19 cellular contexts compared by ENCODE assay signal in the genomic region with DNA sequence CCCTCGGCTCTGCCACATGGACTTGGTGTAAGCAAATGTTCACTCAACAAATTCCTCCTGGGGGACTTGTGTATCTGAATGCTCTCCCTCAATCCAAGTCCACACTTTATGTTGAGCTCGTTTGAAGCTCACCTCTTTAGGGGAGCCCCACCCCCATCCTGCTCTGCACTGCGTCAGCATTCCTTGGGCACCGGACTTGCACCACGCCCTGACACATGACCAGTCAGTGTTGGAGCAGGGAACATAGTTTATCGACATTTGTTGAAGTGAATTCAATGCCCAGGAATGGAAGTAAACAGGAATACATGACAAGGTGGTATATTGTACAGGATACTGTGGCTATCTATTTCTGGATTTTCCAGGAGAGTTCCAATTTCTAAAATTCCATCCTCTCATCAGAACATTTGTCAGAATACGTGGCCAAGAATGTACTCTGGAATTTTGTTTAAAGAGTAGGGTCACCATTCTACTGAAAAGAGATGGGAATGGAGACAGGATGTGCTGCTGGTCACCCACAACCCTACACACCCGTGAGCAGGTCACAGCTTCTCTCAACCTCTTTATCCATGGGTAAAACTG. TPM values are rescaled to one million over a fixed set of nuclear protein-coding genes. Genes with fewer than 3 reads are reported as not detected.
DNase-seq lines count a peak whose midpoint lies in the region; ATAC-seq, FAIRE-seq and TF ChIP-seq lines count a peak whose summit lies in the region.
"Had no signal": no experiment of that assay in that cellular context is flagged by ENCODE, and none has a peak within 500 bp of the region (broad histone marks: within the 10 kb centered on the region; RNA-seq: fewer than 3 reads in every experiment).

No MANE protein-coding gene starts in this region.

- TF ChIP-seq CTCF in bronchial epithelial cell (IDR thresholded peaks at IDR 0.05; ENCODE audit: insufficient read depth, low read length, severe bottlenecking): no peak

- no peak overlapping the region for H3K4me3 ChIP-seq in bronchial epithelial cell (ENCODE audit: low read depth, low read length)
- H3K4me3 ChIP-seq in right cardiac atrium (ENCODE audit: low read length): peak overlapping the region; percentile 46
- peak overlapping the region; percentile 9 for H3K4me3 ChIP-seq in rectal smooth muscle tissue (ENCODE audit: low read length)
- H3K4me3 ChIP-seq: thoracic aorta had no signal

- H3K27me3 ChIP-seq in bronchial epithelial cell (ENCODE audit: control insufficient read depth, insufficient read depth, low read length): no peaks in the 10 kb centered on the region
- no peaks in the 10 kb centered on the region for H3K27me3 ChIP-seq in right cardiac atrium (ENCODE audit: control insufficient read depth, insufficient read depth)
- no peaks in the 10 kb centered on the region for H3K27me3 ChIP-seq in rectal smooth muscle tissue (ENCODE audit: control insufficient read depth, insufficient read depth, low read length)

- H3K27ac ChIP-seq in right cardiac atrium (ENCODE audit: low read length) (peak overlapping the region; percentile 9), rectal smooth muscle tissue (ENCODE audit: low read depth, low read length) (no peak overlapping the region)
- H3K27ac ChIP-seq: thoracic aorta had no signal

- no peaks in the 10 kb centered on the region for H3K9me3 ChIP-seq in right cardiac atrium (ENCODE audit: control insufficient read depth, low read length)
- H3K9me3 ChIP-seq: SK-N-SH, thoracic aorta had no signal

- WGBS in right cardiac atrium: 54% methylated on average over 8 of the region's 8 CpGs

- H3K4me1 ChIP-seq in right cardiac atrium (ENCODE audit: control insufficient read depth, insufficient read depth, low read length) (peaks cover 6% of the 10 kb centered on the region), rectal smooth muscle tissue (ENCODE audit: control insufficient read depth, insufficient read depth, low read length) (peaks cover 9% of the 10 kb centered on the region)

- peak; percentile 42 to 63 for ATAC-seq in right cardiac atrium
- ATAC-seq in GM18511 (IDR thresholded peaks at IDR 0.05; ENCODE audit: unreplicated experiment): no peak
- ATAC-seq in GM19351 (IDR thresholded peaks at IDR 0.05; ENCODE audit: unreplicated experiment): no peak

- FAIRE-seq in bronchial epithelial cell (lab: Jason Lieb, UNC): no peak

- H3K9ac ChIP-seq in rectal smooth muscle tissue (ENCODE audit: low read length): no peak overlapping the region
- H3K9ac ChIP-seq: SK-N-SH had no signal

- no peaks in the 10 kb centered on the region for H3K36me3 ChIP-seq in bronchial epithelial cell (ENCODE audit: control insufficient read depth, insufficient read depth, low read length)
- no peaks in the 10 kb centered on the region for H3K36me3 ChIP-seq in rectal smooth muscle tissue (ENCODE audit: control insufficient read depth, insufficient read depth, low read length)
- H3K36me3 ChIP-seq: thoracic aorta had no signal

- intact Hi-C loops in right cardiac atrium (cut with DNase I): loop anchor here in 2 of 4 donors (10.0 kb wide), 1 partner anchor 156 kb away; no protein-coding TSS in a partner anchor

- peak; percentile 27 for DNase-seq in AG20443 (ENCODE audit: low spot score)
- peak; percentile 48 for DNase-seq in bronchial epithelial cell (ENCODE audit: low read depth)
- peak in 2 of 3 donors; percentile 59 to 70 for DNase-seq in right cardiac atrium
- DNase-seq in NCI-H128 (lab: John Stamatoyannopoulos, UW; ENCODE audit: unreplicated experiment): no peak
- no peak for DNase-seq in islet precursor cell
- DNase-seq: activated CD4-positive, alpha-beta T cell treated with anti-CD3 and anti-CD28 coated beads, Interleukin-2, amount 50 U/mL, for 4 hours; amygdala; COR-L47; dermis blood vessel endothelial cell; GF-D8; NCI-H1930; NCI-H524; posterior cingulate gyrus; SK-N-SH; stimulated activated CD4-positive, alpha-beta T cell treated with anti-CD3 and anti-CD28 coated beads, Interleukin-1b, Interleukin-23, amount 100 ng/mL, for 48 hours had no signal

RNA-seq across cellular contexts. Expression of gene LNX1, which starts 59.9 kb away (rescaled TPM):
- 1.6 and 3.2 TPM in 2 replicates for total RNA-seq in bronchial epithelial cell
- total RNA-seq in right cardiac atrium: 10 to 100 TPM in 1 of 4 donors, 1 to 10 TPM in 3; 4.4 to 11.5 (median 7.3) TPM
- polyA plus RNA-seq in right cardiac atrium: 6.8 TPM

Comparison
In these comparisons a context has a peak if more than half of its experiments do, and no peak if none do; other contexts are left out.
1. DNase-seq: peak in AG20443 (single experiment), bronchial epithelial cell (single experiment) and right cardiac atrium (2 of 3); none in NCI-H128 (single experiment) and islet precursor cell (single experiment).
2. ATAC-seq: peak in right cardiac atrium (2 of 2); none in GM18511 (single experiment) and GM19351 (single experiment).